ENCODE assay signal across 24 cellular contexts in the genomic region with DNA sequence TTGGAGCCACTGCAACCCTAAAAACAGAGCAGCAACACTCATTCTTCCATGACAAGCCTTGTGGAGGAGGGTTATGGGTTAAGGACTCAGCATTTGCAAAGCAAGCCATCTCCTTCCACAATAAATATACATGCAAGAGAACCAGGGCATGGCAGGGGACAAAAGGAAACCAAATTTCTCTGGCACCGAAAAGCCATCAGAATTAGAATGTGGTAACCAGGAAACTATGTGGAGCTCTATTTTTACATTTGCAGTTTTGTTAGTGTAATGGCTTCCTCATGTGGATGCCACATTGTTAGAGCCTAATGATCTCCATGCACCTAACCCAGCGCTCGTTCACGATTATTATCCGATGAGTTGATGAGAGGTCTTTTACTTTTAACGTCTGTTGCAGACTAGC.
DNase-seq lines count a peak whose midpoint lies in the region; ATAC-seq and TF ChIP-seq lines count a peak whose summit lies in the region.
"Had no signal": no experiment of that assay in that cellular context is flagged by ENCODE, and none has a peak within 500 bp of the region (broad histone marks: within the 10 kb centered on the region; RNA-seq: fewer than 3 reads in every experiment).

No MANE protein-coding gene starts in this region.

- H3K4me3 Mint-ChIP-seq in chondrocyte (ENCODE audit: unreplicated experiment) = no peak overlapping the region
- H3K4me3 Mint-ChIP-seq: activated B cell treated with CpG ODN at 0.5 μM for 24 hours; activated naive CD4-positive, alpha-beta T cell treated with anti-CD3 and anti-CD28 coated beads for 36 hours; neural progenitor cell had no signal

- H3K4me2 ChIP-seq in mesenchymal stem cell (ENCODE audit: low read length, poor library complexity, severe bottlenecking) = no peak overlapping the region
- H3K4me2 ChIP-seq: neural progenitor cell had no signal

- no peak overlapping the region for H3K14ac ChIP-seq in mesenchymal stem cell (ENCODE audit: low read length in 2 of 2)

- H3K4me1 ChIP-seq in heart right ventricle (peaks cover 26 to 79% (median 61%) of the 10 kb centered on the region in 9 donors), right atrium auricular region (peaks cover 0 to 43% of the 10 kb centered on the region in 2 donors), mesenchymal stem cell (ENCODE audit: control insufficient read depth, insufficient read depth, low read depth, low read length) (peaks cover 21% of the 10 kb centered on the region), thoracic aorta (ENCODE audit: control insufficient read depth in 1 of 2, low read depth in 2 of 2) (peaks cover 33 to 82% of the 10 kb centered on the region in 2 donors)

- no peak overlapping the region for H2AK5ac ChIP-seq in mesenchymal stem cell (ENCODE audit: low read length, severe bottlenecking)

- peak in 4 of 8 donors; percentile 18 to 43 (median 33) for ATAC-seq in heart right ventricle
- ATAC-seq in thoracic aorta (ENCODE audit: insufficient number of reproducible peaks, low FRiP score, low read depth) = peak; percentile 39
- no peak for ATAC-seq in GM19397 (IDR thresholded peaks at IDR 0.05; ENCODE audit: unreplicated experiment)
- ATAC-seq in GM18520 (IDR thresholded peaks at IDR 0.05; ENCODE audit: unreplicated experiment) = no peak
- ATAC-seq: lower lobe of right lung had no signal

- H3K27me3 Mint-ChIP-seq in chondrocyte (ENCODE audit: low read depth) = no peaks in the 10 kb centered on the region
- H3K27me3 Mint-ChIP-seq: activated B cell treated with CpG ODN at 0.5 μM for 24 hours had no signal

- peak overlapping the region; percentile 37 to 61 for H3K18ac ChIP-seq in mesenchymal stem cell (ENCODE audit: low read depth in 1 of 2, low read length in 2 of 2)

- no peak overlapping the region for H2BK15ac ChIP-seq in mesenchymal stem cell (ENCODE audit: low read depth, poor library complexity, severe bottlenecking)

- H2BK120ac ChIP-seq in mesenchymal stem cell (ENCODE audit: low read depth, low read length) = no peak overlapping the region

- H3K36me3 Mint-ChIP-seq in chondrocyte (ENCODE audit: low read depth) = peaks cover 18% of the 10 kb centered on the region

- TF ChIP-seq CTCF in heart right ventricle (IDR thresholded peaks at IDR 0.05) (no peak), right atrium auricular region (IDR thresholded peaks at IDR 0.05) (no peak), chondrocyte (IDR thresholded peaks at IDR 0.05) (no peak), thoracic aorta (IDR thresholded peaks at IDR 0.05) (no peak)

- no peak overlapping the region for H3K4me3 ChIP-seq in heart right ventricle
- no peak overlapping the region for H3K4me3 ChIP-seq in right atrium auricular region
- H3K4me3 ChIP-seq in mesenchymal stem cell (ENCODE audit: insufficient read depth in 1 of 2, low read depth in 1 of 2, low read length in 2 of 2) = no peak overlapping the region
- H3K4me3 ChIP-seq in thoracic aorta = no peak overlapping the region
- H3K4me3 ChIP-seq: esophagus squamous epithelium, lower lobe of right lung, neural progenitor cell, sigmoid colon, SJSA1 had no signal

- H4K8ac ChIP-seq in mesenchymal stem cell (ENCODE audit: low read length) = peak overlapping the region; percentile 45

- DNase-seq in heart right ventricle (no peak), right atrium auricular region (ENCODE audit: low spot score) (no peak), chondrocyte (ENCODE audit: low spot score) (no peak), mesenchymal stem cell (no peak), thoracic aorta (ENCODE audit: low spot score) (no peak), D341Med (ENCODE audit: low spot score) (no peak)
- DNase-seq: 8988T; activated B cell treated with CpG ODN at 0.5 μM for 24 hours; activated CD4-positive, alpha-beta T cell treated with anti-CD3 and anti-CD28 coated beads, Interleukin-2, amount 50 U/mL, for 4 hours; activated naive CD4-positive, alpha-beta T cell treated with anti-CD3 and anti-CD28 coated beads for 36 hours; esophagus squamous epithelium; GDM1; KBM-7; lower lobe of right lung; NCI-H1105 treated with DMSO at 0.1 percent for 48 hours; NCI-H2029; NCI-H69; sigmoid colon; stimulated activated CD4-positive, alpha-beta T cell treated with anti-CD3 and anti-CD28 coated beads, Interleukin-15, amount 100 ng/mL, for 24 hours; stimulated activated naive CD4-positive, alpha-beta T cell treated with Interleukin-2 at 50 U/mL for 16 hours had no signal

- no peaks in the 10 kb centered on the region for H3K9me3 Mint-ChIP-seq in chondrocyte (ENCODE audit: low read depth)
- H3K9me3 Mint-ChIP-seq: activated B cell treated with CpG ODN at 0.5 μM for 24 hours; activated naive CD4-positive, alpha-beta T cell treated with anti-CD3 and anti-CD28 coated beads for 36 hours; neural progenitor cell had no signal

- peaks cover 43% of the 10 kb centered on the region for H3K79me1 ChIP-seq in mesenchymal stem cell (replicated peaks; ENCODE audit: low read length, poor library complexity, severe bottlenecking)

- no peak overlapping the region for H3K23ac ChIP-seq in mesenchymal stem cell (ENCODE audit: low read length in 2 of 2)

- H3K9me3 ChIP-seq in heart right ventricle (no peaks in the 10 kb centered on the region), right atrium auricular region (no peaks in the 10 kb centered on the region), mesenchymal stem cell (ENCODE audit: control insufficient read depth, low read length) (no peaks in the 10 kb centered on the region), thoracic aorta (no peaks in the 10 kb centered on the region)
- H3K9me3 ChIP-seq: esophagus squamous epithelium, lower lobe of right lung, sigmoid colon, SJSA1 had no signal

- H2BK5ac ChIP-seq in mesenchymal stem cell (ENCODE audit: low read depth, low read length, poor library complexity, severe bottlenecking) = no peak overlapping the region

- no peak overlapping the region for H2BK12ac ChIP-seq in mesenchymal stem cell (ENCODE audit: low read length in 2 of 2)

- peak overlapping the region; percentile 0 for H3K27ac Mint-ChIP-seq in chondrocyte (ENCODE audit: unreplicated experiment)
- H3K27ac Mint-ChIP-seq: activated B cell treated with CpG ODN at 0.5 μM for 24 hours; activated naive CD4-positive, alpha-beta T cell treated with anti-CD3 and anti-CD28 coated beads for 36 hours; neural progenitor cell had no signal

- H3K27ac ChIP-seq in heart right ventricle (peak overlapping the region in 6 of 10 donors; percentile 2 to 86 (median 66)), right atrium auricular region (no peak overlapping the region), mesenchymal stem cell (ENCODE audit: low read length, poor library complexity, severe bottlenecking) (no peak overlapping the region), thoracic aorta (peak overlapping the region; percentile 13 to 60)
- H3K27ac ChIP-seq: esophagus squamous epithelium, lower lobe of right lung, neural progenitor cell, SJSA1 had no signal

- H4K91ac ChIP-seq in mesenchymal stem cell (ENCODE audit: low read length) = peak overlapping the region; percentile 63

- H3K27me3 ChIP-seq in heart right ventricle = no peaks in the 10 kb centered on the region
- no peaks in the 10 kb centered on the region for H3K27me3 ChIP-seq in right atrium auricular region
- H3K27me3 ChIP-seq in mesenchymal stem cell (ENCODE audit: control insufficient read depth in 1 of 2, insufficient read depth in 1 of 2, low read length in 2 of 2) = no peaks in the 10 kb centered on the region
- no peaks in the 10 kb centered on the region for H3K27me3 ChIP-seq in thoracic aorta (replicated peaks; ENCODE audit: insufficient read depth)
- H3K27me3 ChIP-seq: sigmoid colon, SJSA1 had no signal

- 77 to 79% methylated on average over 6 of the region's 6 CpGs for WGBS in heart right ventricle, 2 donors
- 83% methylated on average over 6 of the region's 6 CpGs for WGBS in mesenchymal stem cell

- peak overlapping the region; percentile 10 for H3K9ac ChIP-seq in mesenchymal stem cell (ENCODE audit: low read length)
- H3K9ac ChIP-seq: neural progenitor cell had no signal

- no peak overlapping the region for H2AFZ ChIP-seq in mesenchymal stem cell (ENCODE audit: low read depth, low read length)
- H2AFZ ChIP-seq: neural progenitor cell had no signal

- H3K4ac ChIP-seq in mesenchymal stem cell (ENCODE audit: low read depth in 1 of 2, low read length in 2 of 2) = peak overlapping the region in 1 of 2 experiments; percentile 47

- H3K36me3 ChIP-seq in heart right ventricle (peaks cover 0 to 37% (median 0%) of the 10 kb centered on the region in 9 donors), right atrium auricular region (no peaks in the 10 kb centered on the region), mesenchymal stem cell (ENCODE audit: control insufficient read depth in 1 of 2, insufficient read depth in 2 of 2, low read depth in 1 of 2, low read length in 2 of 2) (peaks cover 37 to 56% of the 10 kb centered on the region in 2 experiments), thoracic aorta (no peaks in the 10 kb centered on the region)
- H3K36me3 ChIP-seq: esophagus squamous epithelium, lower lobe of right lung, neural progenitor cell had no signal

- intact Hi-C loops in heart right ventricle (cut with DNase I) = loop anchor here in 3 of 10 donors (5.0 to 10.0 kb wide), 2 partner anchors 48 to 56 kb away; no protein-coding TSS in a partner anchor

- H3K4me1 Mint-ChIP-seq in chondrocyte (ENCODE audit: low read depth) = peaks cover 46% of the 10 kb centered on the region
- H3K4me1 Mint-ChIP-seq: activated B cell treated with CpG ODN at 0.5 μM for 24 hours had no signal

Comparison
In these comparisons a context has a peak if more than half of its experiments do, and no peak if none do; other contexts are left out.
1. H3K27ac ChIP-seq: peak in heart right ventricle (6 of 10) and thoracic aorta (2 of 2); none in right atrium auricular region (0 of 2) and mesenchymal stem cell (single experiment).